20 cellular contexts compared by ENCODE assay signal in the genomic region with DNA sequence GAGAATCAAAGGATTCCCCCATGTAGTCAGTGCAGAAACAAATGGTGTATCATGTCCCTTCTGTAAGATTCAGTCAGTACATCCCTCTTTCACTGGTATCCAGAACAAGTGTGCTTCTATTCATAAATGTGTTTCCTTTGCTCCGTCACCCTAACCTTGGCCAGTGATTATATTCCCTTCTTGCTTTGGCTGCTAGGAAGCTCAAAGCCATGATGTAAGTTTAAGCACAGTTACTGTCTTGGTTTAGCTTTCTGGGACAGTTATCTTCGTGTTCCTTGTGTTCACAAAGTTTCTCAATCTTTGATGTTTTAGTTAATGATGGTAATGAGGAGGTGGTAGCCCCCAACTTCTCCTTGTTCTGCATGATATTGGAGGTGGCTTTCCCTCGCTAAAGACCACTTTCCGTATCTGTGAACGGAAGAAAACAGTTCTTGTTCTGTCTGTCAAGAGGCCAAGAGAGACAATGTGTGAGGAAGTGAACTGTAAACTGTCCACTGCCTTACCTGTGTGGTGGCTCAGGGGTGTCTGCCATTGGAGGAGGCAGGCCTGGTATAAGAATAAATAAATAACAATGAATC. TPM values are rescaled to one million over a fixed set of nuclear protein-coding genes. Genes with fewer than 3 reads are reported as not detected.
"Had no signal": no experiment of that assay in that cellular context is flagged by ENCODE, and none has a peak within 500 bp of the region (broad histone marks: within the 10 kb centered on the region; RNA-seq: fewer than 3 reads in every experiment).

No MANE protein-coding gene starts in this region.

- H3K27ac Mint-ChIP-seq: activated CD4-positive, alpha-beta memory T cell treated with anti-CD3 and anti-CD28 coated beads for 36 hours; activated CD4-positive, alpha-beta T cell treated with anti-CD3 and anti-CD28 coated beads for 36 hours; activated CD8-positive, alpha-beta memory T cell treated with anti-CD3 and anti-CD28 coated beads, Interleukin-2, amount 10 ng/mL, durations not matched to agents 7 days and 5 days; naive thymus-derived CD4-positive, alpha-beta T cell had no signal

- H3K9me3 Mint-ChIP-seq: activated CD4-positive, alpha-beta memory T cell treated with anti-CD3 and anti-CD28 coated beads for 36 hours; naive thymus-derived CD4-positive, alpha-beta T cell had no signal

- H3K4me3 Mint-ChIP-seq: activated CD4-positive, alpha-beta memory T cell treated with anti-CD3 and anti-CD28 coated beads for 36 hours; activated CD4-positive, alpha-beta T cell treated with anti-CD3 and anti-CD28 coated beads for 36 hours; activated CD8-positive, alpha-beta memory T cell treated with anti-CD3 and anti-CD28 coated beads, Interleukin-2, amount 10 ng/mL, durations not matched to agents 7 days and 5 days; naive thymus-derived CD4-positive, alpha-beta T cell had no signal

- H3K9me3 ChIP-seq: esophagus squamous epithelium, neutrophil, upper lobe of left lung had no signal

- H3K4me1 Mint-ChIP-seq: activated CD4-positive, alpha-beta T cell treated with anti-CD3 and anti-CD28 coated beads for 36 hours; activated CD8-positive, alpha-beta memory T cell treated with anti-CD3 and anti-CD28 coated beads, Interleukin-2, amount 10 ng/mL, durations not matched to agents 7 days and 5 days had no signal

- H3K27me3 ChIP-seq: upper lobe of left lung had no signal

- DNase-seq: activated CD4-positive, alpha-beta T cell treated with anti-CD3 and anti-CD28 coated beads for 36 hours; activated CD8-positive, alpha-beta memory T cell treated with anti-CD3 and anti-CD28 coated beads, Interleukin-2, amount 10 ng/mL, durations not matched to agents 7 days and 5 days; activated naive CD4-positive, alpha-beta T cell treated with anti-CD3 and anti-CD28 coated beads, Interleukin-2, amount 50 U/mL, for 16 hours; activated T-cell treated with anti-CD3 and anti-CD28 coated beads, Interleukin-2, amount 50 U/mL, for 1 hour; esophagus squamous epithelium; hypothalamus; naive thymus-derived CD4-positive, alpha-beta T cell; stimulated activated CD4-positive, alpha-beta T cell treated with anti-CD3 and anti-CD28 coated beads, Interleukin-4, amount 100 ng/mL, for 24 hours; stimulated activated naive CD4-positive, alpha-beta T cell had no signal

- H3K36me3 Mint-ChIP-seq: activated CD4-positive, alpha-beta memory T cell treated with anti-CD3 and anti-CD28 coated beads for 36 hours; activated CD8-positive, alpha-beta memory T cell treated with anti-CD3 and anti-CD28 coated beads, Interleukin-2, amount 10 ng/mL, durations not matched to agents 7 days and 5 days; naive thymus-derived CD4-positive, alpha-beta T cell had no signal

- H3K36me3 ChIP-seq: cardiac muscle cell, esophagus squamous epithelium, neutrophil, upper lobe of left lung had no signal

- H3K27ac ChIP-seq: cardiac muscle cell, esophagus squamous epithelium, neutrophil, skin epidermis had no signal

- H3K4me3 ChIP-seq: cardiac muscle cell, esophagus squamous epithelium, skin epidermis, upper lobe of left lung had no signal

RNA-seq across cellular contexts. Expression of a gene that starts 2.2 kb away (rescaled TPM):
- total RNA-seq: activated CD4-positive, alpha-beta memory T cell treated with anti-CD3 and anti-CD28 coated beads for 36 hours; activated CD4-positive, alpha-beta T cell treated with anti-CD3 and anti-CD28 coated beads for 36 hours; activated CD8-positive, alpha-beta memory T cell treated with anti-CD3 and anti-CD28 coated beads, Interleukin-2, amount 10 ng/mL, durations not matched to agents 7 days and 5 days; cardiac muscle cell; fibroblast of villous mesenchyme; glomerular endothelial cell; kidney epithelial cell; lung microvascular endothelial cell; mononuclear cell; naive thymus-derived CD4-positive, alpha-beta T cell; T-helper 1 cell treated with Interleukin-12 subunit alpha and Interleukin-12 subunit beta and Interleukin-4 antibody, amounts not matched to agents 30 ng/mL and 1 ng/mL, for 36 hours had no signal

RNA-seq across cellular contexts. Expression of a gene that starts 18.8 kb away (rescaled TPM):
- total RNA-seq: activated CD4-positive, alpha-beta memory T cell treated with anti-CD3 and anti-CD28 coated beads for 36 hours; activated CD4-positive, alpha-beta T cell treated with anti-CD3 and anti-CD28 coated beads for 36 hours; activated CD8-positive, alpha-beta memory T cell treated with anti-CD3 and anti-CD28 coated beads, Interleukin-2, amount 10 ng/mL, durations not matched to agents 7 days and 5 days; fibroblast of villous mesenchyme; lung microvascular endothelial cell; mononuclear cell; naive thymus-derived CD4-positive, alpha-beta T cell; T-helper 1 cell treated with Interleukin-12 subunit alpha and Interleukin-12 subunit beta and Interleukin-4 antibody, amounts not matched to agents 30 ng/mL and 1 ng/mL, for 36 hours had no signal
